ENCODE assay signal across 12 cellular contexts in the genomic region with DNA sequence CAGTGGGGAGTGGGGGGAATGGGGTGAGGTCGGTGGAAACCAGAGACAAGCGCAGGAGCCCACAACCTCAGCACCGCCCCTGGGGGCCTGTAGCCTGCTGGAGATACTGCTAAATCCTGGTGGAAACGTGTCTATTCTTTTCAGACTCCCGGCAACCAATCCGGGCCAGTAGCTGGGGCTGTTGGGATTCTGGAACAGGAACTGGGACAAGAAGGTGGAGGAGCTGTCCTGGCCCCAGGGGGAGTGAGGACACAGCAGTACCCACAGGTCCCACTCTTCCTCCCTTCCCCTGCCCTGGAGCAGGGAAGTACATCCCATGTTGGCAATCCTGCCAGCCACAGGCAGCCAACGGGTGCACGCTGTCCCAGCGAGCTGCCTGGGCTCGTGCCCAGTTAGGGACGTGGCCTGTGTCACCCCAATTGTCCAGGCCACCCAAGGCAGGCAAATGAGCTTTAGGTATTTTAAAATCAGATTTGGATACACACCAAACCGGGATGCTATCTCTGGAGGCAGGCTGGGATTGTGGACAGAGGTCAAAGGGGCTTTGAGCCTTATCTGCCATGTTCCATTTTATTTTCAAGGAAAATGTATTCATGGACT. TPM values are rescaled to one million over a fixed set of nuclear protein-coding genes. Genes with fewer than 3 reads are reported as not detected.
DNase-seq lines count a peak whose midpoint lies in the region; ATAC-seq, FAIRE-seq and TF ChIP-seq lines count a peak whose summit lies in the region.
"Had no signal": no experiment of that assay in that cellular context is flagged by ENCODE, and none has a peak within 500 bp of the region (broad histone marks: within the 10 kb centered on the region; RNA-seq: fewer than 3 reads in every experiment).

No MANE protein-coding gene starts in this region.

- DNase-seq in kidney (peak; percentile 89), posterior vena cava (ENCODE audit: low spot score) (peak; percentile 81), AG08395 (ENCODE audit: low spot score) (no peak), foreskin melanocyte (no peak), DMS53 treated with DMSO at 0.1 percent for 48 hours (lab: John Stamatoyannopoulos, UW; ENCODE audit: unreplicated experiment) (no peak)
- DNase-seq: activated T-cell treated with anti-CD3 and anti-CD28 coated beads, Interleukin-2, amount 50 U/mL, for 72 hours; cortex of kidney; GDM1; KG1 had no signal

- peaks cover 62% of the 10 kb centered on the region for H3K4me1 Mint-ChIP-seq in brain

- H3K9me3 ChIP-seq in BLaER1, result no peaks in the 10 kb centered on the region
- no peaks in the 10 kb centered on the region for H3K9me3 ChIP-seq in kidney (ENCODE audit: control insufficient read depth in 1 of 2, low read length in 2 of 2)

- H3K36me3 Mint-ChIP-seq in brain, result no peaks in the 10 kb centered on the region

- peak overlapping the region; percentile 90 for H3K4me2 ChIP-seq in BLaER1

- TF ChIP-seq CTCF in brain (conservative IDR thresholded peaks at IDR 0.05) (no peak), kidney (IDR thresholded peaks at IDR 0.05; ENCODE audit: borderline replicate concordance, extremely low read depth, insufficient read depth) (no peak)

- ATAC-seq in GM19328 (IDR thresholded peaks at IDR 0.05; ENCODE audit: unreplicated experiment), result no peak
- ATAC-seq: activated T-cell treated with anti-CD3 and anti-CD28 coated beads, Interleukin-2, amount 50 U/mL, for 72 hours had no signal

- FAIRE-seq in kidney (lab: Jason Lieb, UNC), result no peak

- H3K27me3 ChIP-seq in BLaER1, result no peaks in the 10 kb centered on the region

- H3K9me3 Mint-ChIP-seq in brain, result peaks cover 0 to 5% (median 3%) of the 10 kb centered on the region in 5 experiments

- H3K27ac ChIP-seq in BLaER1 (no peak overlapping the region), kidney (ENCODE audit: low read depth in 2 of 2, low read length in 2 of 2) (peak overlapping the region; percentile 78 to 81)

- peaks cover 30% of the 10 kb centered on the region for H4K20me1 ChIP-seq in BLaER1

- H3K27me3 Mint-ChIP-seq in brain, result peaks cover 6% of the 10 kb centered on the region

- H3K4me1 ChIP-seq in BLaER1 (peaks cover 74% of the 10 kb centered on the region), kidney (ENCODE audit: control insufficient read depth in 1 of 2, insufficient read depth in 1 of 2, low read depth in 1 of 2, low read length in 2 of 2) (peaks cover 46 to 48% of the 10 kb centered on the region in 2 donors)

- H3K9ac ChIP-seq in BLaER1 (no peak overlapping the region), kidney (ENCODE audit: low read length in 2 of 2) (peak overlapping the region; percentile 13 to 60)

- intact Hi-C loops in kidney (cut with DNase I), result no loop called here
- intact Hi-C loops in posterior vena cava (cut with DNase I), result no loop called here

- no peak overlapping the region for H3K4me3 ChIP-seq in BLaER1
- H3K4me3 ChIP-seq in kidney (ENCODE audit: low read length in 2 of 2), result no peak overlapping the region

- no peaks in the 10 kb centered on the region for H3K36me3 ChIP-seq in BLaER1
- no peaks in the 10 kb centered on the region for H3K36me3 ChIP-seq in kidney (ENCODE audit: control insufficient read depth in 1 of 2, insufficient read depth in 2 of 2, low read length in 2 of 2)

- H3K27ac Mint-ChIP-seq in brain, result peak overlapping the region in 4 of 5 experiments; percentile 48 to 80 (median 69)
- H3K27ac Mint-ChIP-seq: activated T-cell treated with anti-CD3 and anti-CD28 coated beads, Interleukin-2, amount 50 U/mL, for 72 hours had no signal

- H3K4me3 Mint-ChIP-seq in brain, result no peak overlapping the region
- H3K4me3 Mint-ChIP-seq: activated T-cell treated with anti-CD3 and anti-CD28 coated beads, Interleukin-2, amount 50 U/mL, for 72 hours had no signal

RNA-seq across cellular contexts. Expression of a gene that starts 51.8 kb away (rescaled TPM):
- 46.7 TPM for polyA plus RNA-seq in brain (ENCODE audit: insufficient read depth, low read depth, low replicate concordance)
- 35.5 TPM for total RNA-seq in kidney
- polyA plus RNA-seq in kidney (ENCODE audit: insufficient read depth, low read depth, low replicate concordance), result 37.5 TPM
- total RNA-seq in posterior vena cava, result 10 to 100 TPM; 37.1 to 41.8 TPM

Comparison
In these comparisons a context has a peak if more than half of its experiments do, and no peak if none do; other contexts are left out.
1. DNase-seq: peak in kidney (single experiment) and posterior vena cava (single experiment); none in AG08395 (single experiment), foreskin melanocyte (single experiment) and DMS53 treated with DMSO at 0.1 percent for 48 hours (single experiment).